In genomic region chr20:8909596-8909995, GRCh38 we compare ENCODE assay signal across 18 cellular contexts.
DNase-seq lines count a peak whose midpoint lies in the region; TF ChIP-seq lines count a peak whose summit lies in the region.
"Had no signal": no experiment of that assay in that cellular context is flagged by ENCODE, and none has a peak within 500 bp of the region (broad histone marks: within the 10 kb centered on the region; RNA-seq: fewer than 3 reads in every experiment).

No MANE protein-coding gene starts in this region.

- in situ Hi-C loops in KBM-7 (cut with MboI; ENCODE audit: low pct_unique_long_range_greater_than_20kb, low sequenced_read_pairs) = no loop called here

- peak overlapping the region; percentile 15 for H2AFZ ChIP-seq in osteoblast (ENCODE audit: low read length)

- H3K36me3 ChIP-seq in osteoblast (ENCODE audit: insufficient read depth, low read length) = no peaks in the 10 kb centered on the region

- H3K79me2 ChIP-seq in osteoblast (ENCODE audit: insufficient read depth, low read length) = no peaks in the 10 kb centered on the region

- DNase-seq in AG20443 (ENCODE audit: low spot score) (peak; percentile 19), HT1080 (ENCODE audit: low read depth) (peak; percentile 3), fibroblast of gingiva (ENCODE audit: low read depth) (peak; percentile 45), osteoblast (ENCODE audit: insufficient read length, low spot score, missing footprints) (no peak), caudate nucleus (lab: John Stamatoyannopoulos, UW) (no peak), KBM-7 (no peak)
- no peak for DNase-seq in activated CD4-positive, alpha-beta T cell treated with anti-CD3 and anti-CD28 coated beads, Interleukin-2, amount 50 U/mL, for 4 hours
- DNase-seq: C1 segment of cervical spinal cord; DMS79 treated with DMSO at 0.1 percent for 48 hours; MV-4-11; NCI-H187; NCI-H2107; NCI-H510A; NCI-H748 treated with DMSO at 0.1 percent for 48 hours; NK-92 treated with Interleukin-12 subunit alpha and Interleukin-12 subunit beta, amount 100 ng/mL, for 24 hours; Right ventricle myocardium superior; SK-N-SH had no signal

- no peaks in the 10 kb centered on the region for H4K20me1 ChIP-seq in osteoblast (ENCODE audit: insufficient read depth, low read length)

- H3K9me3 ChIP-seq in osteoblast (ENCODE audit: low read depth, low read length) = no peaks in the 10 kb centered on the region
- H3K9me3 ChIP-seq: SK-N-SH had no signal

- H3K4me3 ChIP-seq in osteoblast (ENCODE audit: insufficient read depth, low read length) = no peak overlapping the region

- H3K27me3 ChIP-seq in osteoblast (ENCODE audit: insufficient read depth, low read length) = no peaks in the 10 kb centered on the region

- no peak overlapping the region for H3K4me2 ChIP-seq in osteoblast (ENCODE audit: insufficient read depth, low read length)
- H3K4me2 ChIP-seq: KMS-11, SK-N-SH had no signal

- TF ChIP-seq CTCF in osteoblast (IDR thresholded peaks at IDR 0.05; ENCODE audit: extremely low read depth, low read depth, low read length) = no peak

- H3K4me1 ChIP-seq in osteoblast (ENCODE audit: insufficient read depth, low read length) = no peaks in the 10 kb centered on the region

- H3K27ac ChIP-seq in osteoblast (ENCODE audit: low read depth, low read length) = no peak overlapping the region
- H3K27ac ChIP-seq in caudate nucleus (ENCODE audit: low read depth, low read length) = no peak overlapping the region
- H3K27ac ChIP-seq: KMS-11 had no signal

Comparison
In these comparisons a context has a peak if more than half of its experiments do, and no peak if none do; other contexts are left out.
1. DNase-seq: peak in AG20443 (single experiment), HT1080 (single experiment) and fibroblast of gingiva (single experiment); none in osteoblast (single experiment), caudate nucleus (0 of 61), KBM-7 (single experiment) and activated CD4-positive, alpha-beta T cell treated with anti-CD3 and anti-CD28 coated beads, Interleukin-2, amount 50 U/mL, for 4 hours (0 of 2).